Comparison of ENCODE assay signal across 8 cellular contexts in genomic region chr2:120344214-120344990, GRCh38. TPM values are rescaled to one million over a fixed set of nuclear protein-coding genes. Genes with fewer than 3 reads are reported as not detected.
DNase-seq lines count a peak whose midpoint lies in the region; ATAC-seq, FAIRE-seq and TF ChIP-seq lines count a peak whose summit lies in the region.

No MANE protein-coding gene starts in this region.

- H3K4me1 ChIP-seq in gastroesophageal sphincter, result peaks cover 0 to 49% (median 35%) of the 10 kb centered on the region in 3 donors

- DNase-seq in GM13977 (ENCODE audit: low spot score) (peak; percentile 47), RCC 7860 (ENCODE audit: low spot score) (peak; percentile 45), retina (peak; percentile 40), H4 (ENCODE audit: low spot score) (no peak), SKM-1 treated with dmso at 0.1 percent for 144 hours (lab: John Stamatoyannopoulos, UW; ENCODE audit: unreplicated experiment) (no peak), LoVo (ENCODE audit: low spot score) (no peak)

- no peaks in the 10 kb centered on the region for H3K36me3 ChIP-seq in gastroesophageal sphincter

- TF ChIP-seq POLR2A in gastroesophageal sphincter (IDR thresholded peaks at IDR 0.05), result no peak

- FAIRE-seq in RCC 7860 (lab: Jason Lieb, UNC), result no peak

- in situ Hi-C loops in GM13977 (cut with MboI; ENCODE audit: low pct_unique_long_range_greater_than_20kb, low sequenced_read_pairs, unreplicated experiment), result loop anchor here (25.0 kb wide), 1 partner anchor 318 kb away; no protein-coding TSS in a partner anchor

- no peak for TF ChIP-seq CTCF in GM13977 (IDR thresholded peaks at IDR 0.05; ENCODE audit: extremely low read depth, insufficient read depth, missing control alignments)
- TF ChIP-seq CTCF in gastroesophageal sphincter (IDR thresholded peaks at IDR 0.05), result peak in 1 of 4 experiments; percentile 14

- peaks cover 97% of the 10 kb centered on the region for H3K27me3 ChIP-seq in gastroesophageal sphincter

- no peak for TF ChIP-seq EP300 in gastroesophageal sphincter (IDR thresholded peaks at IDR 0.05)

- WGBS in gastroesophageal sphincter (ENCODE audit: low coverage in 1 of 2), 2 donors, result 0 to 1% methylated on average over 10 to 15 of the region's 79 CpGs

- peak overlapping the region; percentile 20 to 61 for H3K4me3 ChIP-seq in gastroesophageal sphincter

- H3K27ac ChIP-seq in gastroesophageal sphincter, result peak overlapping the region in 3 of 4 donors; percentile 1 to 69 (median 60)

- peak; percentile 8 for ATAC-seq in gastroesophageal sphincter
- ATAC-seq in GM21447 (IDR thresholded peaks at IDR 0.05; ENCODE audit: unreplicated experiment), result no peak

- H3K9me3 ChIP-seq in gastroesophageal sphincter, result no peaks in the 10 kb centered on the region

RNA-seq across cellular contexts. Expression of gene INHBB, which starts 1.5 kb away (rescaled TPM):
- total RNA-seq in gastroesophageal sphincter, result 1 to 10 TPM in 3 of 4 donors, under 1 TPM in 1; 0.31 to 8.4 (median 3.4) TPM
- total RNA-seq in H4 (2014; rRNA removed; shearing (Covaris generic)), result 0.31 and 0.66 TPM in 2 replicates

Comparison
In these comparisons a context has a peak if more than half of its experiments do, and no peak if none do; other contexts are left out.
1. DNase-seq: peak in GM13977 (single experiment), RCC 7860 (single experiment) and retina (single experiment); none in H4 (single experiment), SKM-1 treated with dmso at 0.1 percent for 144 hours (single experiment) and LoVo (single experiment).